2 cellular contexts compared by ENCODE assay signal in the genomic region with DNA sequence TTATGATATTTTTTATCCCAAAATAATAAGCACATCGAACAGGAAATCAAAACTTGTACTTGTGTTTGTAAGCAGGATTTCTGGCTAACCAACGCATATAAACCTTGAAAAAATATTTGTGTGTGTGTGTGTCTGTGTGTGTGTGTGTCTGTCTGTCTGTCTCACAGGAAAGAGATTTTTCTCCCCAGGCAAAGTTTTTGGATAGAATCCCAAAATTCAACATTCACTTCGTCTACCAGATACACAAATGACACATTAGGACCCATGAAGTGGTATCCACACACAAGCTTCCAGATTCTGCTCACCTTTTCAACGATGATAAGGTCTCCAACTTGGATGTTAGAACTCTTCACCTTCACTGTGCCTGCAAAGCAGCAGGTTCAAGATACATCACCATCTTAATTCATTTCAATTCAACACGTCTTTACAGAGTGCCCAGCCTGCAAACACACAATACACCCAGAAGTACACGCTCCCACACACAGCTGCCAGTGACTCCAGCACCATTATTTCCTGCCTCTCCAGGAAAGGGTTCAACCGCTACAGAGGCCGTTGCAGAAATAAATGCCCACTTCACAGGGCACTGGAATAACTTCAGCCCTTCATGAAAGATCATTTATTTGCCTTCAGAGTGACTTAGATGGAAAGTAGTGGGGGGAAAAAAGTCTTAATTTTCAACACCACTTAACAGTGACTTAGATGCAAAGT.
TF ChIP-seq lines count a peak whose summit lies in the region.

No MANE protein-coding gene starts in this region.

TF ChIP-seq in A549, 52 proteins besides CTCF, POLR2A, EP300 and RAD21 (continued from another document):
- no peak for TF ChIP-seq MAFK (IDR thresholded peaks at IDR 0.05; ENCODE audit: partially characterized antibody)
- TF ChIP-seq GATA3 (IDR thresholded peaks at IDR 0.05; ENCODE audit: borderline replicate concordance): no peak
- no peak for TF ChIP-seq HEYL (CRISPR knock-in tag; IDR thresholded peaks at IDR 0.05)
- TF ChIP-seq RNF2 (IDR thresholded peaks at IDR 0.05; ENCODE audit: borderline replicate concordance, low read depth): no peak
- no peak for TF ChIP-seq JUN (IDR thresholded peaks at IDR 0.05)
- TF ChIP-seq NPAS2 (CRISPR knock-in tag; IDR thresholded peaks at IDR 0.05; ENCODE audit: borderline replicate concordance): no peak
- no peak for TF ChIP-seq EHMT2 (IDR thresholded peaks at IDR 0.05; ENCODE audit: low read depth)
- TF ChIP-seq, protein P1, sequence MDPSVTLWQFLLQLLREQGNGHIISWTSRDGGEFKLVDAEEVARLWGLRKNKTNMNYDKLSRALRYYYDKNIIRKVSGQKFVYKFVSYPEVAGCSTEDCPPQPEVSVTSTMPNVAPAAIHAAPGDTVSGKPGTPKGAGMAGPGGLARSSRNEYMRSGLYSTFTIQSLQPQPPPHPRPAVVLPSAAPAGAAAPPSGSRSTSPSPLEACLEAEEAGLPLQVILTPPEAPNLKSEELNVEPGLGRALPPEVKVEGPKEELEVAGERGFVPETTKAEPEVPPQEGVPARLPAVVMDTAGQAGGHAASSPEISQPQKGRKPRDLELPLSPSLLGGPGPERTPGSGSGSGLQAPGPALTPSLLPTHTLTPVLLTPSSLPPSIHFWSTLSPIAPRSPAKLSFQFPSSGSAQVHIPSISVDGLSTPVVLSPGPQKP (IDR thresholded peaks at IDR 0.05; ENCODE audit: low read depth, low read length): no peak
- TF ChIP-seq NFE2L2 (conservative IDR thresholded peaks at IDR 0.05; ENCODE audit: low read length): no peak
TF ChIP-seq in A549: peak in this region for 0.

TF ChIP-seq in HEK293, 187 proteins besides CTCF, POLR2A, EP300 and RAD21 (continued from another document):
- TF ChIP-seq, protein P2, sequence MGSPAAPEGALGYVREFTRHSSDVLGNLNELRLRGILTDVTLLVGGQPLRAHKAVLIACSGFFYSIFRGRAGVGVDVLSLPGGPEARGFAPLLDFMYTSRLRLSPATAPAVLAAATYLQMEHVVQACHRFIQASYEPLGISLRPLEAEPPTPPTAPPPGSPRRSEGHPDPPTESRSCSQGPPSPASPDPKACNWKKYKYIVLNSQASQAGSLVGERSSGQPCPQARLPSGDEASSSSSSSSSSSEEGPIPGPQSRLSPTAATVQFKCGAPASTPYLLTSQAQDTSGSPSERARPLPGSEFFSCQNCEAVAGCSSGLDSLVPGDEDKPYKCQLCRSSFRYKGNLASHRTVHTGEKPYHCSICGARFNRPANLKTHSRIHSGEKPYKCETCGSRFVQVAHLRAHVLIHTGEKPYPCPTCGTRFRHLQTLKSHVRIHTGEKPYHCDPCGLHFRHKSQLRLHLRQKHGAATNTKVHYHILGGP (tag by site-specific recombination; IDR thresholded peaks at IDR 0.05): peak; percentile 52; the same call in 1 of the 2 replicates
- TF ChIP-seq ZFHX2 (tag by site-specific recombination; conservative IDR thresholded peaks at IDR 0.05) (peak; percentile 15; the same call in 1 of the 2 replicates), ZNF600 (tag by site-specific recombination; IDR thresholded peaks at IDR 0.05) (peak; percentile 79), ZNF335 (tag by site-specific recombination; conservative IDR thresholded peaks at IDR 0.05) (0 out of 2 replicates have a peak, but pooled peaks have one; percentile 13)
